In the genomic region with DNA sequence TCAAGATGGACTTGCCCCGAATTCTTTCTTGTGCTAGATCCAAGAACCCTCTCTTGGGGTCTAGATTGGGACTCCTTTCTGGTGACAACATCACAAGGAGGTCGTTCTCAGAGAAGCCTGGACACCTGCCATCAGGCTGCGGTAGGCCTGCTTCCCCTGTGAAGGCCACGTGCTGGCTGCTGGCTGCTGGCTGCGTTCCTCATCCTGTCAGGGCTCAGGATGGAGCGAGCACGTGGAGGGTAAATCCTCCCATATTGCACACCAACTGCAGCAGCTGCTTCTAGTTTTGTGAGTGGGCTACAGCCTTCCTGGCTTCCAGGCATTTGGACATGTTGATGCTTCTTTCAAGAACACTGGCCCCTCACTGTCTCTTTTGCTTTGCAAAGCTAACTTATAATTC, we compare ENCODE assay signal across 1 cellular context.
TF ChIP-seq lines count a peak whose summit lies in the region.

No MANE protein-coding gene starts in this region.

TF ChIP-seq in K562, 482 proteins besides CTCF, POLR2A, EP300 and RAD21 (continued from another document):
- peak; percentile 73 for TF ChIP-seq MGA (IDR thresholded peaks at IDR 0.05)
- no peak for TF ChIP-seq PHB2 (IDR thresholded peaks at IDR 0.05; ENCODE audit: low read depth)
